In the genomic region with DNA sequence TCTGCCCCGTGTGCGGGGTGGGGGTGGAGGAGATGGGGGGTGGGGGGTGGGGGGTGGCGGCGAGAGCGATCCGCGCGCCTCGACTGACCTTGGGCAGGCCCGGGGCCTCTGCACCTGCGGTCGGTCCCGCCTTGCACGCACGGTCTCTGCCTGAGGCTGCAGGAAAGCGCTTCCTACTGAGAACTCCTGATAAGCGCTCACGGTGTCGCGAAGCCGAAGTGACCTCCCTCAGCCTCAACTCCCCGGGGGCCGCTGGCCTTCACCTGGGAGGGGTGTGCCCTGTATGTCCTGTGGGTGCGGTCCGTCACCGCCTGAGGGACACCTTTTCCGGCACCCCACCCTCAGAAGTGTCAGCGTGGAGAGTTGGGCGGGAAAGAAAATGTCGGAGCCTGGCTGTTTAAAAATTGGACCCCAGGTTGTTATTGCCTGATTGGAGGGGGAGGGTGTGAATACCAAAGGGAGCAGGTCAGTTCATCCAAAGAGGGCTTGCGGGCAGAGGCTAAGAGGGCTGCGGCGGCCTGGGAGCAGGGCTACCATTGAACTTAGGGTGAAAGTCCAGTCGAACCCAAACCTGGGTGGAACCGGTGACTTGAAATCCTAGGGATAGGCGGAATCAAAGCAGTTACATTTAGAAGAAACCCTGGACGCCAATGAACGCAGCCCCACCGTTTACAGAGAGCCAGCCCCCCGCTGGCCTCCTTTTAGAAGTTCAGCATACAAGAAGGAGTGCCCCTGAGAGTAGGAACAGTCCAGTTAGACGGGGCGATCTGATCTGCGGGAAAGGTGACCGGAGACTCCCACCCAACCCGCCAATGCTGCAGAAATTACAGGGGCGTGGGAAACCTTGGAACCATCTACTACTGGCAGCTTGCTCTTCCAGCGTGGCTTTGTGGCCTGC, we compare ENCODE assay signal across 8 cellular contexts. TPM values are rescaled to one million over a fixed set of nuclear protein-coding genes. Genes with fewer than 3 reads are reported as not detected.
DNase-seq lines count a peak whose midpoint lies in the region; ATAC-seq and TF ChIP-seq lines count a peak whose summit lies in the region.

No MANE protein-coding gene starts in this region.

- POLR2A ChIA-PET in SK-N-SH (lab: Yijun Ruan, JAX), result no interaction called here

- H3K36me3 ChIP-seq in left lung (no peaks in the 10 kb centered on the region), thyroid gland (no peaks in the 10 kb centered on the region), gastrocnemius medialis (no peaks in the 10 kb centered on the region), SK-N-SH (replicated peaks in 1 of 2; ENCODE audit: control insufficient read depth in 1 of 2, insufficient read depth in 2 of 2, low read length in 1 of 2) (no peaks in the 10 kb centered on the region)

- H3K9me3 Mint-ChIP-seq in activated naive CD4-positive, alpha-beta T cell treated with anti-CD3 and anti-CD28 coated beads, Interleukin-2, amount 50 U/mL, for 72 hours, result no peaks in the 10 kb centered on the region

- H3K27me3 ChIP-seq in left lung, result peaks cover 33 to 96% of the 10 kb centered on the region in 2 donors
- H3K27me3 ChIP-seq in thyroid gland, result no peaks in the 10 kb centered on the region
- H3K27me3 ChIP-seq in gastrocnemius medialis, result peaks cover 34 to 56% (median 54%) of the 10 kb centered on the region in 3 donors
- peaks cover 86% of the 10 kb centered on the region for H3K27me3 ChIP-seq in SK-N-SH (ENCODE audit: insufficient read depth)

- H3K79me2 ChIP-seq in SK-N-SH (ENCODE audit: insufficient read depth), result no peaks in the 10 kb centered on the region

- no peak for TF ChIP-seq RAD21 in SK-N-SH (IDR thresholded peaks at IDR 0.05; ENCODE audit: low read length)

- no peak for TF ChIP-seq POLR2A in thyroid gland (IDR thresholded peaks at IDR 0.05)
- no peak for TF ChIP-seq POLR2A in gastrocnemius medialis (IDR thresholded peaks at IDR 0.05)

- TF ChIP-seq EP300 in SK-N-SH (IDR thresholded peaks at IDR 0.05; ENCODE audit: borderline replicate concordance in 1 of 2, low read depth in 1 of 2, low read length in 1 of 2), result no peak

- ATAC-seq in activated naive CD4-positive, alpha-beta T cell treated with anti-CD3 and anti-CD28 coated beads, Interleukin-2, amount 50 U/mL, for 72 hours, result peak in 1 of 2 donors; percentile 15
- peak; percentile 5 for ATAC-seq in left lung
- ATAC-seq in GM19035 (IDR thresholded peaks at IDR 0.05; ENCODE audit: unreplicated experiment), result no peak
- ATAC-seq in gastrocnemius medialis, result no peak

- no peaks in the 10 kb centered on the region for H4K20me1 ChIP-seq in SK-N-SH (ENCODE audit: insufficient read depth)

- peaks cover 5 to 14% of the 10 kb centered on the region in 2 donors for H3K4me1 ChIP-seq in left lung
- peaks cover 10 to 40% of the 10 kb centered on the region in 2 donors for H3K4me1 ChIP-seq in thyroid gland
- H3K4me1 ChIP-seq in gastrocnemius medialis, result peaks cover 0 to 9% of the 10 kb centered on the region in 2 donors
- peaks cover 0 to 2% of the 10 kb centered on the region in 2 experiments; a peak in 1 of 4 replicates for H3K4me1 ChIP-seq in SK-N-SH (ENCODE audit: control insufficient read depth in 1 of 2, insufficient read depth in 2 of 2, low read depth in 1 of 2, low read length in 1 of 2)

- no peak overlapping the region for H2AFZ ChIP-seq in SK-N-SH (ENCODE audit: low read depth)

- DNase-seq in activated CD8-positive, alpha-beta memory T cell treated with anti-CD3 and anti-CD28 coated beads for 24 hours, result peak; percentile 70
- no peak for DNase-seq in activated CD8-positive, alpha-beta memory T cell treated with anti-CD3 and anti-CD28 coated beads, Interleukin-2, amount 50 U/mL, for 4 hours
- peak in 1 of 2 donors; percentile 60 for DNase-seq in activated naive CD4-positive, alpha-beta T cell treated with anti-CD3 and anti-CD28 coated beads, Interleukin-2, amount 50 U/mL, for 72 hours (ENCODE audit: low spot score in 2 of 2)
- no peak for DNase-seq in left lung
- peak; percentile 47 to 57 for DNase-seq in thyroid gland
- no peak for DNase-seq in gastrocnemius medialis
- no peak for DNase-seq in SK-N-SH

- H3K9me2 ChIP-seq in SK-N-SH, result no peaks in the 10 kb centered on the region

- H3K4me3 ChIP-seq in left lung (peak overlapping the region in 1 of 2 donors; percentile 38), thyroid gland (replicated peaks in 1 of 3) (peak overlapping the region in 1 of 3 donors; percentile 43), gastrocnemius medialis (peak overlapping the region in 2 of 4 donors; percentile 36 to 40), SK-N-SH (ENCODE audit: low read depth in 2 of 2, low read length in 1 of 2) (no peak overlapping the region)

- H3F3A ChIP-seq in SK-N-SH (replicated peaks; ENCODE audit: insufficient read depth), result no peaks in the 10 kb centered on the region

- peak overlapping the region; percentile 72 to 92 for H3K27ac Mint-ChIP-seq in activated naive CD4-positive, alpha-beta T cell treated with anti-CD3 and anti-CD28 coated beads, Interleukin-2, amount 50 U/mL, for 72 hours

- peaks cover 6 to 7% of the 10 kb centered on the region in 2 donors for H3K36me3 Mint-ChIP-seq in activated naive CD4-positive, alpha-beta T cell treated with anti-CD3 and anti-CD28 coated beads, Interleukin-2, amount 50 U/mL, for 72 hours

- in situ Hi-C loops in gastrocnemius medialis (cut with MboI; ENCODE audit: low sequenced_read_pairs in 4 of 4), result no loop called here

- 29 to 46% methylated on average over 26 to 28 of the region's 47 CpGs for WGBS in thyroid gland, 2 donors
- 29% methylated on average over 23 of the region's 47 CpGs for WGBS in SK-N-SH (ENCODE audit: low lambda C conversion rate)

- TF ChIP-seq CTCF in left lung (IDR thresholded peaks at IDR 0.05) (no peak), thyroid gland (IDR thresholded peaks at IDR 0.05) (no peak), gastrocnemius medialis (IDR thresholded peaks at IDR 0.05 in 4 of 5, conservative IDR thresholded peaks at IDR 0.05 in 1 of 5) (no peak), SK-N-SH (IDR thresholded peaks at IDR 0.05) (no peak)

- intact Hi-C loops in left lung (cut with DNase I), result loop anchor here in 1 of 2 donors (10.0 kb wide), 1 partner anchor 88 kb away; no protein-coding TSS in a partner anchor
- intact Hi-C loops in thyroid gland (cut with DNase I), result no loop called here
- intact Hi-C loops in gastrocnemius medialis (cut with DNase I; ENCODE audit: low total_unique reads), result loop anchor here (10.0 kb wide), 1 partner anchor 48 kb away; no protein-coding TSS in a partner anchor

- CTCF ChIA-PET in SK-N-SH (lab: Yijun Ruan, JAX), result interaction anchor here (0.7 to 6.0 kb wide), 4 partner anchors 17 to 89 kb away, joined by 3 to 61 read pairs (median 30); no protein-coding TSS in a partner anchor

- H3K9ac ChIP-seq in SK-N-SH, result no peak overlapping the region

- H3K9me3 ChIP-seq in left lung, result no peaks in the 10 kb centered on the region
- H3K9me3 ChIP-seq in thyroid gland, result no peaks in the 10 kb centered on the region
- no peaks in the 10 kb centered on the region for H3K9me3 ChIP-seq in gastrocnemius medialis
- H3K9me3 ChIP-seq in SK-N-SH, result no peaks in the 10 kb centered on the region

- no peak overlapping the region for H3K4me2 ChIP-seq in SK-N-SH

- H3K27ac ChIP-seq in left lung, result no peak overlapping the region
- H3K27ac ChIP-seq in thyroid gland, result no peak overlapping the region
- H3K27ac ChIP-seq in gastrocnemius medialis, result no peak overlapping the region
- H3K27ac ChIP-seq in SK-N-SH (ENCODE audit: low read depth in 2 of 2, low read length in 1 of 2), result no peak overlapping the region

TF ChIP-seq in SK-N-SH, 30 proteins besides CTCF, POLR2A, EP300 and RAD21 (continues in another document):
- TF ChIP-seq GABPA (IDR thresholded peaks at IDR 0.05; ENCODE audit: low read depth) (no peak), RXRA (IDR thresholded peaks at IDR 0.05; ENCODE audit: borderline replicate concordance, low read depth) (no peak), GATA2 (CRISPR knock-in tag; IDR thresholded peaks at IDR 0.05) (no peak), FOSL2 (IDR thresholded peaks at IDR 0.05; ENCODE audit: borderline replicate concordance, low read depth) (no peak), YY1 (IDR thresholded peaks at IDR 0.05; ENCODE audit: low read depth) (no peak), ELF1 (IDR thresholded peaks at IDR 0.05) (no peak), TAF1 (IDR thresholded peaks at IDR 0.05; ENCODE audit: borderline replicate concordance, low read depth, low read length) (no peak), SMC3 (IDR thresholded peaks at IDR 0.05; ENCODE audit: low read depth, low read length) (no peak), CHD2 (IDR thresholded peaks at IDR 0.05; ENCODE audit: low read length, partially characterized antibody) (no peak)
- TF ChIP-seq, protein P1, sequence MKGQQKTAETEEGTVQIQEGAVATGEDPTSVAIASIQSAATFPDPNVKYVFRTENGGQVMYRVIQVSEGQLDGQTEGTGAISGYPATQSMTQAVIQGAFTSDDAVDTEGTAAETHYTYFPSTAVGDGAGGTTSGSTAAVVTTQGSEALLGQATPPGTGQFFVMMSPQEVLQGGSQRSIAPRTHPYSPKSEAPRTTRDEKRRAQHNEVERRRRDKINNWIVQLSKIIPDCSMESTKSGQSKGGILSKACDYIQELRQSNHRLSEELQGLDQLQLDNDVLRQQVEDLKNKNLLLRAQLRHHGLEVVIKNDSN (IDR thresholded peaks at IDR 0.05; ENCODE audit: borderline replicate concordance, low read depth), result no peak

RNA-seq across cellular contexts. Expression of a gene that starts 1.2 kb away (rescaled TPM):
- total RNA-seq in activated naive CD4-positive, alpha-beta T cell treated with anti-CD3 and anti-CD28 coated beads, Interleukin-2, amount 50 U/mL, for 72 hours, result 10 to 100 TPM; 26.3 to 62.8 TPM
- total RNA-seq in left lung (10 to 100 TPM in 1 of 2 donors, 1 to 10 TPM in 1; 1.8 to 13.6 TPM), thyroid gland (10 to 100 TPM in 3 of 4 donors, 1 to 10 TPM in 1; 5.6 to 19.3 (median 13.3) TPM), gastrocnemius medialis (1 to 10 TPM in 1 of 4 donors, under 1 TPM in 2, not detected in 1; 0.64 to 2.4 (median 0.87) TPM)
- not detected in 2 replicates for polyA plus RNA-seq in SK-N-SH (2012; rRNA removed)
- not detected in 2 replicates for polyA plus RNA-seq in SK-N-SH (2012; cell fraction: cytosol; rRNA removed)
- not detected in 2 replicates for polyA plus RNA-seq in SK-N-SH (2012; cell fraction: nucleus; rRNA removed)

Comparison
In these comparisons a context has a peak if more than half of its experiments do, and no peak if none do; other contexts are left out.
1. DNase-seq: peak in activated CD8-positive, alpha-beta memory T cell treated with anti-CD3 and anti-CD28 coated beads for 24 hours (single experiment) and thyroid gland (2 of 2); none in activated CD8-positive, alpha-beta memory T cell treated with anti-CD3 and anti-CD28 coated beads, Interleukin-2, amount 50 U/mL, for 4 hours (single experiment), left lung (0 of 2), gastrocnemius medialis (0 of 2) and SK-N-SH (single experiment).